Comparison of ENCODE assay signal across 11 cellular contexts in the genomic region with DNA sequence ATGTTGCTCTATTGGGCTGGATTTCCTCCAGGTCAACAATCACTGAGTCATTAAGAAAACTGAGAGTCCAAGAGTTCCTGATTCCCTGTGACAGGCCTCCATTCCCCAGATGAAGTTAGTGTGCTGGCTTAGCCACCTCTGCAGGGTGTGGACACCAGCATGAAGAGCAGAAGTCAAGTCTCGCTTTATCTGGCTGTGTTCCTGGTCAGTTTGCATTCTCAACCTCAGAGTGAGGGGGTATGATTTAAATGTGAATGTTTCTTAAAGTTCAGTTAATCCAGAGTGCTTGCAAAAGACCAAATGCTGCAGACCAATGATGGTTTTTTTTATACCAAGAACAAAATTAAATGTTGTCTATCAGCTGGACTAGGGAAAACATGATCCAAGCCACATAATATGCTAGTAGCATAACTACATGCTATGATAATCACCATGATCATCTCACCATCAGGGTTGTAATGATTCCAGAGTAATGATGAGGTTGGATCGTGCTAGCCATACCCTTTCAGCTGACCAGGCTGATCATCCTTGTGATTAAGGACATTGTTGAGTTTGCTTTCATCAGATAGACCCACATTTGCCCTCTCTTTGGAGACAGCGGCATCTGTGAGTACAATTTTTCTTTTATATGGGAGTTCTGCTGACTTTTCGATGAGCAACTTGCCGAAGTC.
DNase-seq lines count a peak whose midpoint lies in the region; ATAC-seq and TF ChIP-seq lines count a peak whose summit lies in the region.
"Had no signal": no experiment of that assay in that cellular context is flagged by ENCODE, and none has a peak within 500 bp of the region (broad histone marks: within the 10 kb centered on the region; RNA-seq: fewer than 3 reads in every experiment).

No MANE protein-coding gene starts in this region.

- in situ Hi-C loops in GM13976 (cut with MboI; ENCODE audit: low sequenced_read_pairs, unreplicated experiment): no loop called here

- H3K9me3 ChIP-seq in upper lobe of right lung: no peaks in the 10 kb centered on the region

- H3K27ac ChIP-seq in upper lobe of right lung: no peak overlapping the region
- H3K27ac ChIP-seq: epithelial cell of prostate had no signal

- no peaks in the 10 kb centered on the region for H3K27me3 ChIP-seq in upper lobe of right lung

- ATAC-seq in GM21515 (IDR thresholded peaks at IDR 0.05; ENCODE audit: unreplicated experiment) (peak; percentile 29), SK-N-SH treated with all-trans-retinoic acid at 6 μM for 48 hours (peak; percentile 74), upper lobe of right lung (peak; percentile 33), GM18870 (IDR thresholded peaks at IDR 0.05; ENCODE audit: unreplicated experiment) (no peak), HG02571 (IDR thresholded peaks at IDR 0.05; ENCODE audit: unreplicated experiment) (no peak)

- intact Hi-C loops in upper lobe of right lung (cut with DNase I): no loop called here

- H3K4me3 ChIP-seq in upper lobe of right lung: no peak overlapping the region

- no peaks in the 10 kb centered on the region for H3K36me3 ChIP-seq in upper lobe of right lung

- DNase-seq in hepatic stellate cell (ENCODE audit: low spot score): peak; percentile 9
- DNase-seq in upper lobe of right lung: no peak
- no peak for DNase-seq in GM13976 (ENCODE audit: low spot score)
- DNase-seq in amniotic stem cell (lab: John Stamatoyannopoulos, UW): no peak
- DNase-seq: activated CD4-positive, CD25-positive, alpha-beta regulatory T cell treated with anti-CD3 and anti-CD28 coated beads, Interleukin-2, amount 50 U/mL, for 72 hours; mesendoderm had no signal

- no peaks in the 10 kb centered on the region for H3K4me1 ChIP-seq in upper lobe of right lung

- TF ChIP-seq CTCF in upper lobe of right lung (IDR thresholded peaks at IDR 0.05) (no peak), GM13976 (IDR thresholded peaks at IDR 0.05; ENCODE audit: borderline replicate concordance, control extremely low read depth, extremely low read depth, insufficient read depth, missing control alignments) (no peak)

TF ChIP-seq in SK-N-SH treated with all-trans-retinoic acid at 6 μM for 48 hours, 23 proteins besides CTCF, POLR2A, EP300 and RAD21:
- TF ChIP-seq ZFP3 (CRISPR knock-in tag; IDR thresholded peaks at IDR 0.05) (no peak), SNAI2 (CRISPR knock-in tag; IDR thresholded peaks at IDR 0.05) (no peak), ZC3H10 (CRISPR knock-in tag; IDR thresholded peaks at IDR 0.05) (no peak), ESRRG (CRISPR knock-in tag; IDR thresholded peaks at IDR 0.05) (no peak), OSR1 (CRISPR knock-in tag; IDR thresholded peaks at IDR 0.05) (no peak)

Comparison
In these comparisons a context has a peak if more than half of its experiments do, and no peak if none do; other contexts are left out.
1. ATAC-seq: peak in GM21515 (single experiment), SK-N-SH treated with all-trans-retinoic acid at 6 μM for 48 hours (single experiment) and upper lobe of right lung (single experiment); none in GM18870 (single experiment) and HG02571 (single experiment).